Comparison of ENCODE assay signal across 22 cellular contexts in genomic region chr9:129572517-129572916, GRCh38.
DNase-seq lines count a peak whose midpoint lies in the region; ATAC-seq and TF ChIP-seq lines count a peak whose summit lies in the region.
"Had no signal": no experiment of that assay in that cellular context is flagged by ENCODE, and none has a peak within 500 bp of the region (broad histone marks: within the 10 kb centered on the region; RNA-seq: fewer than 3 reads in every experiment).

No MANE protein-coding gene starts in this region.

- CTCF ChIA-PET in RWPE1 (lab: Yijun Ruan, JAX): interaction anchor here (0.7 kb wide), 1 partner anchor 213 kb away, joined by 3 read pairs; no protein-coding TSS in a partner anchor

- POLR2A ChIA-PET in RWPE1 (lab: Yijun Ruan, JAX; ENCODE audit: low non-redundant PET): no interaction called here

- H3K27ac ChIP-seq in RWPE1: peak overlapping the region; percentile 43
- H3K27ac ChIP-seq: C4-2B, Peyer's patch, SJCRH30 had no signal

- peak; percentile 58 for DNase-seq in NCI-H2171 treated with DMSO at 0.1 percent for 48 hours (lab: John Stamatoyannopoulos, UW)
- DNase-seq in NCI-H2171 (lab: John Stamatoyannopoulos, UW): no peak
- DNase-seq in RWPE1 (ENCODE audit: low spot score): no peak
- no peak for DNase-seq in stimulated activated CD4-positive, alpha-beta T cell treated with anti-CD3 and anti-CD28 coated beads, Interleukin-4, amount 100 ng/mL, for 24 hours
- no peak for DNase-seq in stimulated activated naive CD8-positive, alpha-beta T cell treated with anti-CD3 and anti-CD28 coated beads, Interleukin-15, Interleukin-2, amounts not matched to agents 100 U/mL and 50 U/mL, for 24 hours
- no peak for DNase-seq in amniotic stem cell (lab: John Stamatoyannopoulos, UW)
- DNase-seq: 8988T; AML-193; CD8-positive, alpha-beta memory T cell; DMS53; GF-D8; GOT3; KBM-7; MM.1S; NCI-H1048; NCI-H1436; NCI-H1930; NCI-H526; Peyer's patch; SJCRH30 had no signal

- no peak for ATAC-seq in stimulated activated naive CD8-positive, alpha-beta T cell treated with anti-CD3 and anti-CD28 coated beads, Interleukin-15, Interleukin-2, amounts not matched to agents 100 U/mL and 50 U/mL, for 24 hours

- peaks cover 2% of the 10 kb centered on the region for H3K9me3 Mint-ChIP-seq in nephron
- H3K9me3 Mint-ChIP-seq: CD8-positive, alpha-beta memory T cell had no signal

- peaks cover 5% of the 10 kb centered on the region for H3K27me3 Mint-ChIP-seq in nephron (ENCODE audit: low read depth)

- peak overlapping the region in 2 of 3 experiments; percentile 39 to 56 for H3K27ac Mint-ChIP-seq in nephron

- TF ChIP-seq CTCF in RWPE1 (conservative IDR thresholded peaks at IDR 0.05; ENCODE audit: low read depth) (no peak), nephron (IDR thresholded peaks at IDR 0.05; ENCODE audit: unreplicated experiment in 3 of 3) (no peak)

- H3K36me3 Mint-ChIP-seq in nephron (ENCODE audit: low read depth): no peaks in the 10 kb centered on the region

- peaks cover 43% of the 10 kb centered on the region for H3K4me1 Mint-ChIP-seq in nephron

- H3K4me3 Mint-ChIP-seq in nephron: no peak overlapping the region
